9 cellular contexts compared by ENCODE assay signal in genomic region chr6:25585225-25585624, GRCh38.
"Had no signal": no experiment of that assay in that cellular context is flagged by ENCODE, and none has a peak within 500 bp of the region (broad histone marks: within the 10 kb centered on the region; RNA-seq: fewer than 3 reads in every experiment).

No MANE protein-coding gene starts in this region.

- H3K4me1 ChIP-seq: HAP-1 had no signal

- H3K36me3 ChIP-seq: HAP-1 had no signal

- H3K27ac Mint-ChIP-seq: GM23338, H9, HFFc6 had no signal

- H3K4me1 Mint-ChIP-seq: GM23338, H9 had no signal

- ATAC-seq: GM23338, HCT116 had no signal

- H3K27ac ChIP-seq: GM23248 had no signal

- H3K4me3 Mint-ChIP-seq: GM23338, H9, HFFc6 had no signal

- H3K9me3 Mint-ChIP-seq: GM23338, HFFc6 had no signal

- H3K9me3 ChIP-seq: HAP-1 had no signal

- DNase-seq: GM23248, GOT3, H7, H9, HCEC 1CT, HFFc6 had no signal

- H3K4me3 ChIP-seq: GM23248, GM23338, HAP-1 had no signal
